10 cellular contexts compared by ENCODE assay signal in the genomic region with DNA sequence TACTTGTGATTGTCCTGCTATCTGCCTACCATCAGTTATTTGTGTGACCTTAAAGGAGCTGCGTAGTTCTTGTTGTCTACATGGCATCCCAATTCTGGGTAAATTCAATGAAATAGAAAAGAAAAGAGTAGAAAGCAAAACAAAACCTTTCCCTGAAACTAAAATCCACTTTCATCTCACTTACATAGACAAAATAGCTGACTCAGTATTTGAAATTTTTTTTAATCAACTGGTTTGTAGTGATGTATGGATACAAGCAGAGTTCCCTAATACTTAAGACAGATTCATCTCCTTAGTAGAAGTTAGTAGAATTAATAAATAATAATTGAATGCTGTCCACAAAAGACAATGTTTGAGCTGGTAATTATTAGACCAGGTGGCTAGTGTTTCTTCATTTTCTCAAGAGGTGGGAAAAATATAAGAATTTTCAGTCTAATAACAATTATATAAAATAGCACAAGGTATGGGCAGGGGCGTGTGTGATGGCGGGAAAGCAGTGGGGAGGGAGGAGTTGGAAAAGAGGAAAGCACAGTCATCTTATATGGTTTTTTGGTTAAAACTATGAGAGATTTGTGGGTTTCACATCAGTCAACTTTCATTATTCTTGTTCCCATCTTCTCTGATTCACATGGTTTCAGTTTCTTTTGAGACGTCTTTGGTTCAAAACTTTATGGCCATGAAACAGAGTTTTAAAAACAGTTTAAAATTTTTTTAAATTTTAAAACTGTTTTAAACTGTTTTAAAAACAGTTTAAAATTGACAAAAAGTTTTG.
DNase-seq lines count a peak whose midpoint lies in the region; ATAC-seq, FAIRE-seq and TF ChIP-seq lines count a peak whose summit lies in the region.
"Had no signal": no experiment of that assay in that cellular context is flagged by ENCODE, and none has a peak within 500 bp of the region (broad histone marks: within the 10 kb centered on the region; RNA-seq: fewer than 3 reads in every experiment).

No MANE protein-coding gene starts in this region.

- 4% methylated on average over 4 of the region's 4 CpGs for WGBS in K562 (ENCODE audit: insufficient coverage, low coverage, missing lambda C conversion rate)
- WGBS in heart left ventricle, 4 donors = 77 to 87% (median 86%) methylated on average over 4 of the region's 4 CpGs

- POLR2A ChIA-PET in K562 (lab: Yijun Ruan, JAX) = no interaction called here
- POLR2A ChIA-PET in WTC11 (lab: Charles Lee) = no interaction called here

- no peak overlapping the region for H3K4me2 ChIP-seq in K562 (ENCODE audit: insufficient read depth, low read length)

- TF ChIP-seq POLR2A in K562 (conservative IDR thresholded peaks at IDR 0.05) = no peak
- TF ChIP-seq POLR2A in heart left ventricle (IDR thresholded peaks at IDR 0.05) = no peak

- TF ChIP-seq CTCF in K562 (IDR thresholded peaks at IDR 0.05 in 2 of 3, conservative IDR thresholded peaks at IDR 0.05 in 1 of 3; ENCODE audit: insufficient read depth in 2 of 3, low read depth in 1 of 3, low read length in 3 of 3) (no peak), progenitor cell of endocrine pancreas (IDR thresholded peaks at IDR 0.05; ENCODE audit: unreplicated experiment) (no peak), WTC11 (IDR thresholded peaks at IDR 0.05) (no peak), heart left ventricle (IDR thresholded peaks at IDR 0.05) (no peak)

- H3K4me1 Mint-ChIP-seq in progenitor cell of endocrine pancreas (ENCODE audit: low read depth) = no peaks in the 10 kb centered on the region
- H3K4me1 Mint-ChIP-seq in WTC11 = peaks cover 12% of the 10 kb centered on the region

- H3K4me3 Mint-ChIP-seq in progenitor cell of endocrine pancreas (ENCODE audit: low read depth) (no peak overlapping the region), WTC11 (no peak overlapping the region)

- H3K9me1 ChIP-seq in K562 (ENCODE audit: control insufficient read depth, insufficient read depth, low read length) = no peaks in the 10 kb centered on the region

- H3K27me3 Mint-ChIP-seq in progenitor cell of endocrine pancreas = no peaks in the 10 kb centered on the region
- no peaks in the 10 kb centered on the region for H3K27me3 Mint-ChIP-seq in WTC11 (ENCODE audit: low read depth)

- no peak overlapping the region for H3K9ac ChIP-seq in K562 (ENCODE audit: insufficient read depth in 1 of 2, low read depth in 2 of 2, low read length in 2 of 2)

- peaks cover 1% of the 10 kb centered on the region for H3K36me3 Mint-ChIP-seq in progenitor cell of endocrine pancreas (ENCODE audit: insufficient read depth)
- peaks cover 2% of the 10 kb centered on the region for H3K36me3 Mint-ChIP-seq in WTC11

- BruUV-seq in K562 (replicated peaks; lab: Mats Ljungman, UMichigan) = no TSS peak

- TF ChIP-seq RAD21 in K562 (CRISPR knock-in tag; conservative IDR thresholded peaks at IDR 0.05 in 1 of 2, IDR thresholded peaks at IDR 0.05 in 1 of 2) = no peak

- no peak overlapping the region for H3K27ac Mint-ChIP-seq in progenitor cell of endocrine pancreas
- no peak overlapping the region for H3K27ac Mint-ChIP-seq in WTC11

- H3K79me2 ChIP-seq in K562 (ENCODE audit: control insufficient read depth, insufficient read depth, low read length) = no peaks in the 10 kb centered on the region

- H3K9me3 ChIP-seq in K562 (replicated peaks; ENCODE audit: control insufficient read depth, insufficient read depth, low read depth, low read length) (no peaks in the 10 kb centered on the region), heart left ventricle (no peaks in the 10 kb centered on the region)
- H3K9me3 ChIP-seq: transverse colon had no signal

- no peak for FAIRE-seq in K562 (lab: Jason Lieb, UNC)

- H3K27ac ChIP-seq in K562 (ENCODE audit: extremely low read depth, low read depth, low read length) (no peak overlapping the region), heart left ventricle (peak overlapping the region in 1 of 12 donors; percentile 13)
- H3K27ac ChIP-seq: transverse colon had no signal

- no peak for TF ChIP-seq EP300 in K562 (IDR thresholded peaks at IDR 0.05; ENCODE audit: low read length)

- H2AFZ ChIP-seq in K562 (ENCODE audit: low read depth, low read length) = no peak overlapping the region

- H3K9me3 Mint-ChIP-seq in progenitor cell of endocrine pancreas (ENCODE audit: low read depth) (peaks cover under 1% of the 10 kb centered on the region), WTC11 (peaks cover 16% of the 10 kb centered on the region)

- peak; percentile 95 for ATAC-seq in GM18502 (IDR thresholded peaks at IDR 0.05; ENCODE audit: poor library complexity, unreplicated experiment)
- ATAC-seq in GM21381 (IDR thresholded peaks at IDR 0.05; ENCODE audit: unreplicated experiment) = peak; percentile 87
- peak; percentile 96 for ATAC-seq in HG03354 (IDR thresholded peaks at IDR 0.05; ENCODE audit: poor library complexity, severe bottlenecking, unreplicated experiment)
- no peak for ATAC-seq in K562
- no peak for ATAC-seq in WTC11
- ATAC-seq in heart left ventricle = no peak

- DNase-seq in K562 (ENCODE audit: extremely low read depth in 1 of 4, low spot score in 3 of 4) (no peak), progenitor cell of endocrine pancreas (ENCODE audit: low spot score, unreplicated experiment) (no peak), WTC11 (ENCODE audit: low spot score) (no peak), heart left ventricle (no peak), iPS-NIHi11 (ENCODE audit: low spot score) (no peak)
- DNase-seq: NCI-H187 treated with DMSO at 0.1 percent for 48 hours, transverse colon had no signal

- in situ Hi-C loops in K562 (cut with MboI) = no loop called here

- H3K27me3 ChIP-seq in K562 (ENCODE audit: control insufficient read depth in 2 of 2, insufficient read depth in 2 of 2, low read length in 2 of 2) = no peaks in the 10 kb centered on the region
- H3K27me3 ChIP-seq in heart left ventricle = no peaks in the 10 kb centered on the region
- H3K27me3 ChIP-seq: transverse colon had no signal

- intact Hi-C loops in K562 (cut with micrococcal nuclease) = loop anchor here (10.0 kb wide), 1 partner anchor 593 kb away; no protein-coding TSS in a partner anchor
- intact Hi-C loops in heart left ventricle (cut with DNase I) = no loop called here

- H3K36me3 ChIP-seq in K562 (ENCODE audit: control insufficient read depth, insufficient read depth, low read length) (no peaks in the 10 kb centered on the region), heart left ventricle (no peaks in the 10 kb centered on the region)
- H3K36me3 ChIP-seq: transverse colon had no signal

- H3K4me1 ChIP-seq in K562 (replicated peaks in 1 of 2; ENCODE audit: control insufficient read depth in 2 of 2, insufficient read depth in 2 of 2, low read length in 2 of 2) = no peaks in the 10 kb centered on the region
- peaks cover 0 to 20% (median 0%) of the 10 kb centered on the region in 12 donors for H3K4me1 ChIP-seq in heart left ventricle

- no peaks in the 10 kb centered on the region for H4K20me1 ChIP-seq in K562 (replicated peaks; ENCODE audit: control insufficient read depth, insufficient read depth, low read length)

- CTCF ChIA-PET in K562 (lab: Yijun Ruan, JAX; ENCODE audit: low intra/inter-chr PET ratio) = no interaction called here
- CTCF ChIA-PET in WTC11 (lab: Charles Lee) = interaction anchor here (0.9 kb wide), 1 partner anchor 107 kb away, joined by 3 read pairs; no protein-coding TSS in a partner anchor

- H3K4me3 ChIP-seq in K562 (no peak overlapping the region), heart left ventricle (peak overlapping the region in 1 of 12 donors; percentile 11)
- H3K4me3 ChIP-seq: transverse colon had no signal

TF ChIP-seq in K562, 482 proteins besides CTCF, POLR2A, EP300 and RAD21:
- no peak for TF ChIP-seq NRF1 (conservative IDR thresholded peaks at IDR 0.05 in 1 of 2, IDR thresholded peaks at IDR 0.05 in 1 of 2)
- peak; percentile 86 for TF ChIP-seq ZNF316 (IDR thresholded peaks at IDR 0.05)
- TF ChIP-seq BMI1 (IDR thresholded peaks at IDR 0.05; ENCODE audit: low read length) = no peak
- TF ChIP-seq MAFK (IDR thresholded peaks at IDR 0.05; ENCODE audit: low read length) = peak; percentile 60
- TF ChIP-seq MAFF (IDR thresholded peaks at IDR 0.05; ENCODE audit: low read length) = peak; percentile 62; the same call in 1 of the 2 replicates
- TF ChIP-seq NUFIP1 (IDR thresholded peaks at IDR 0.05; ENCODE audit: partially characterized antibody) = no peak
- no peak for TF ChIP-seq CHD1 (IDR thresholded peaks at IDR 0.05; ENCODE audit: low read length)
- TF ChIP-seq C11orf30 (IDR thresholded peaks at IDR 0.05; ENCODE audit: low read depth) = peak; percentile 75
- TF ChIP-seq MAFG (tag; conservative IDR thresholded peaks at IDR 0.05) = peak; percentile 52
- TF ChIP-seq TARDBP (IDR thresholded peaks at IDR 0.05) = no peak

TF ChIP-seq in WTC11, 78 proteins besides CTCF, POLR2A, EP300 and RAD21 (continues in another document):
- TF ChIP-seq ZNF425 (CRISPR knock-in tag; conservative IDR thresholded peaks at IDR 0.05) = no peak

Comparison
In these comparisons a context has a peak if more than half of its experiments do, and no peak if none do; other contexts are left out.
1. ATAC-seq: peak in GM18502 (single experiment), GM21381 (single experiment) and HG03354 (single experiment); none in K562 (single experiment), WTC11 (single experiment) and heart left ventricle (0 of 4).